9 cellular contexts compared by ENCODE assay signal in genomic region chr19:38695319-38695683, GRCh38. TPM values are rescaled to one million over a fixed set of nuclear protein-coding genes. Genes with fewer than 3 reads are reported as not detected.
DNase-seq lines count a peak whose midpoint lies in the region; ATAC-seq and TF ChIP-seq lines count a peak whose summit lies in the region.
"Had no signal": no experiment of that assay in that cellular context is flagged by ENCODE, and none has a peak within 500 bp of the region (broad histone marks: within the 10 kb centered on the region; RNA-seq: fewer than 3 reads in every experiment).

No MANE protein-coding gene starts in this region.

- peak overlapping the region; percentile 18; the same call in 1 of the 2 replicates for H2BK120ac ChIP-seq in IMR-90 (ENCODE audit: low read depth, low read length)

- H3K4me1 ChIP-seq in IMR-90 (ENCODE audit: control insufficient read depth, insufficient read depth, low read length) = peaks cover 24% of the 10 kb centered on the region
- peaks cover 21 to 99% of the 10 kb centered on the region in 2 donors for H3K4me1 ChIP-seq in left lung
- peaks cover 88% of the 10 kb centered on the region for H3K4me1 ChIP-seq in stomach smooth muscle (ENCODE audit: control insufficient read depth, insufficient read depth, low read length)

- no peak overlapping the region; the same call in 2 of the 3 replicates for H2BK15ac ChIP-seq in IMR-90 (ENCODE audit: low read depth, low read length)

- POLR2A ChIA-PET in IMR-90 (lab: Charles Lee; ENCODE audit: unreplicated experiment) = no interaction called here

- no peak overlapping the region for H3K4me2 ChIP-seq in IMR-90 (ENCODE audit: low read depth, low read length)

- peak overlapping the region; percentile 71 for H2AK5ac ChIP-seq in IMR-90 (ENCODE audit: low read depth, low read length)

- 0 out of 2 replicates have a peak overlapping the region, but pooled peaks have one; percentile 8 for H3K4ac ChIP-seq in IMR-90 (ENCODE audit: low read depth, low read length)

- H3K36me3 Mint-ChIP-seq in activated T-helper 2 cell treated with anti-CD3 and anti-CD28 coated beads, Interferon-gamma antibody, Interleukin-2, Interleukin-4, amounts not matched to agents 10 μg/mL and 5 μg/mL and 100 μg/mL, durations not matched to agents 14 hours and 24 hours and 36 hours (ENCODE audit: low read depth) = peaks cover 11% of the 10 kb centered on the region

- H4K91ac ChIP-seq in IMR-90 (ENCODE audit: insufficient read depth, low read depth, low read length) = peak overlapping the region; percentile 9; the same call in 1 of the 2 replicates

- H2AK9ac ChIP-seq in IMR-90 (replicated peaks; ENCODE audit: low read depth, low read length, poor library complexity) = no peak overlapping the region

- TF ChIP-seq RAD21 in IMR-90 (IDR thresholded peaks at IDR 0.05; ENCODE audit: low read length) = no peak

- no peak overlapping the region for H2AFZ ChIP-seq in IMR-90 (replicated peaks; ENCODE audit: low read length, poor library complexity)

- H3K9me3 Mint-ChIP-seq in activated T-helper 2 cell treated with anti-CD3 and anti-CD28 coated beads, Interferon-gamma antibody, Interleukin-2, Interleukin-4, amounts not matched to agents 10 μg/mL and 5 μg/mL and 100 μg/mL, durations not matched to agents 14 hours and 24 hours and 36 hours = no peaks in the 10 kb centered on the region

- H2BK5ac ChIP-seq in IMR-90 (ENCODE audit: low read depth, low read length, poor library complexity, severe bottlenecking) = peak overlapping the region; percentile 8

- DNase-seq in IMR-90 (no peak), left lung (peak in 1 of 2 donors; percentile 66), WERI-Rb-1 (no peak), NCI-H2196 treated with DMSO at 0.1 percent for 48 hours (lab: John Stamatoyannopoulos, UW; ENCODE audit: unreplicated experiment) (no peak)
- no peak for DNase-seq in activated T-helper 2 cell treated with anti-CD3 and anti-CD28 coated beads, Interferon-gamma antibody, Interleukin-2, Interleukin-4, amounts not matched to agents 10 μg/mL and 5 μg/mL and 100 μg/mL, durations not matched to agents 14 hours and 24 hours and 36 hours (ENCODE audit: low spot score)
- DNase-seq: NCI-H1417 treated with DMSO at 0.1 percent for 48 hours had no signal

- H3K4me3 Mint-ChIP-seq in activated T-helper 2 cell treated with anti-CD3 and anti-CD28 coated beads, Interferon-gamma antibody, Interleukin-2, Interleukin-4, amounts not matched to agents 10 μg/mL and 5 μg/mL and 100 μg/mL, durations not matched to agents 14 hours and 24 hours and 36 hours (ENCODE audit: low read depth) = no peak overlapping the region

- H3K79me1 ChIP-seq in IMR-90 (ENCODE audit: low read depth in 1 of 2, low read length in 2 of 2) = peaks cover 0 to 93% of the 10 kb centered on the region in 2 experiments; a peak in 3 of 4 replicates

- peaks cover 71% of the 10 kb centered on the region for H4K20me1 ChIP-seq in IMR-90 (ENCODE audit: insufficient read depth, low read length)

- CTCF ChIA-PET in IMR-90 (lab: Yijun Ruan, JAX) = no interaction called here

- no peak for ATAC-seq in IMR-90 (ENCODE audit: low read depth)
- ATAC-seq in left lung = no peak
- ATAC-seq in GM21529 (IDR thresholded peaks at IDR 0.05; ENCODE audit: unreplicated experiment) = no peak
- ATAC-seq in GM18502 (IDR thresholded peaks at IDR 0.05; ENCODE audit: poor library complexity, unreplicated experiment) = no peak

- H3K23ac ChIP-seq in IMR-90 (ENCODE audit: low read depth, low read length) = peak overlapping the region; percentile 60; the same call in 1 of the 2 replicates

- peak overlapping the region; percentile 33 for H3K27ac Mint-ChIP-seq in activated T-helper 2 cell treated with anti-CD3 and anti-CD28 coated beads, Interferon-gamma antibody, Interleukin-2, Interleukin-4, amounts not matched to agents 10 μg/mL and 5 μg/mL and 100 μg/mL, durations not matched to agents 14 hours and 24 hours and 36 hours

- H3K9me3 ChIP-seq in IMR-90 (ENCODE audit: control insufficient read depth, insufficient read depth, low read length) (no peaks in the 10 kb centered on the region), left lung (no peaks in the 10 kb centered on the region), stomach smooth muscle (ENCODE audit: control insufficient read depth in 2 of 2, low read length in 2 of 2) (no peaks in the 10 kb centered on the region), WERI-Rb-1 (ENCODE audit: severe bottlenecking) (no peaks in the 10 kb centered on the region)

- no peaks in the 10 kb centered on the region for H3K27me3 Mint-ChIP-seq in activated T-helper 2 cell treated with anti-CD3 and anti-CD28 coated beads, Interferon-gamma antibody, Interleukin-2, Interleukin-4, amounts not matched to agents 10 μg/mL and 5 μg/mL and 100 μg/mL, durations not matched to agents 14 hours and 24 hours and 36 hours (ENCODE audit: low read depth)

- dilution Hi-C loops in IMR-90 (cut with HindIII; ENCODE audit: low sequenced_read_pairs, unreplicated experiment) = no loop called here

- 93% methylated on average over 5 of the region's 9 CpGs; no CpG with 5 or more reads in 1 of the 2 experiments for WGBS in IMR-90 (ENCODE audit: extremely low coverage in 2 of 2, insufficient read length in 1 of 2), 2 experiments

- H3K14ac ChIP-seq in IMR-90 (replicated peaks; ENCODE audit: low read depth, low read length) = no peak overlapping the region

- intact Hi-C loops in IMR-90 (cut with micrococcal nuclease) = no loop called here
- intact Hi-C loops in activated T-helper 2 cell treated with anti-CD3 and anti-CD28 coated beads, Interferon-gamma antibody, Interleukin-2, Interleukin-4, amounts not matched to agents 10 μg/mL and 5 μg/mL and 100 μg/mL, durations not matched to agents 14 hours and 24 hours and 36 hours (cut with micrococcal nuclease) = no loop called here
- intact Hi-C loops in left lung (cut with DNase I) = no loop called here

- H3K18ac ChIP-seq in IMR-90 (ENCODE audit: low read depth, low read length) = no peak overlapping the region

- no peaks in the 10 kb centered on the region for H3K27me3 ChIP-seq in IMR-90 (ENCODE audit: control insufficient read depth, insufficient read depth, low read length)
- H3K27me3 ChIP-seq in left lung = no peaks in the 10 kb centered on the region
- H3K27me3 ChIP-seq in stomach smooth muscle (ENCODE audit: control insufficient read depth in 1 of 2, insufficient read depth in 2 of 2, low read length in 2 of 2) = no peaks in the 10 kb centered on the region
- no peaks in the 10 kb centered on the region for H3K27me3 ChIP-seq in WERI-Rb-1 (ENCODE audit: insufficient read depth, low read depth, severe bottlenecking)

- H3K27ac ChIP-seq in IMR-90 (ENCODE audit: insufficient read depth, low read length) = no peak overlapping the region; the same call in 1 of the 2 replicates
- peak overlapping the region; percentile 42 to 86 for H3K27ac ChIP-seq in left lung
- peak overlapping the region; percentile 86 for H3K27ac ChIP-seq in stomach smooth muscle (ENCODE audit: low read length)
- no peak overlapping the region for H3K27ac ChIP-seq in WERI-Rb-1

- peak overlapping the region in 1 of 2 experiments; percentile 5; a peak in 1 of 4 replicates for H4K8ac ChIP-seq in IMR-90 (ENCODE audit: low read depth in 2 of 2, low read length in 2 of 2)

- no peak for TF ChIP-seq CTCF in IMR-90 (conservative IDR thresholded peaks at IDR 0.05; ENCODE audit: low read depth, low read length)
- TF ChIP-seq CTCF in left lung (IDR thresholded peaks at IDR 0.05) = no peak
- TF ChIP-seq CTCF in WERI-Rb-1 (IDR thresholded peaks at IDR 0.05; ENCODE audit: low read depth, low read length) = no peak

- BruUV-seq in IMR-90 (replicated peaks; lab: Mats Ljungman, UMichigan) = no TSS peak

- H3K9ac ChIP-seq in IMR-90 (ENCODE audit: low read depth, low read length) (no peak overlapping the region), stomach smooth muscle (ENCODE audit: low read length in 2 of 2) (peak overlapping the region in 1 of 2 donors; percentile 51)

- peaks cover 65% of the 10 kb centered on the region for H3K4me1 Mint-ChIP-seq in activated T-helper 2 cell treated with anti-CD3 and anti-CD28 coated beads, Interferon-gamma antibody, Interleukin-2, Interleukin-4, amounts not matched to agents 10 μg/mL and 5 μg/mL and 100 μg/mL, durations not matched to agents 14 hours and 24 hours and 36 hours (ENCODE audit: low read depth)

- H3K36me3 ChIP-seq in IMR-90 (ENCODE audit: control insufficient read depth, insufficient read depth, low read length) (peaks cover 29% of the 10 kb centered on the region), left lung (peaks cover 0 to 30% of the 10 kb centered on the region in 2 donors), stomach smooth muscle (ENCODE audit: control insufficient read depth in 2 of 2, insufficient read depth in 2 of 2, low read length in 2 of 2) (peaks cover 0 to 12% of the 10 kb centered on the region in 2 donors), WERI-Rb-1 (peaks cover 85% of the 10 kb centered on the region)

- H3K56ac ChIP-seq in IMR-90 (ENCODE audit: extremely low read depth, insufficient read depth, low read length) = no peak overlapping the region

- in situ Hi-C loops in IMR-90 (cut with MboI; ENCODE audit: low sequenced_read_pairs) = no loop called here

- H4K5ac ChIP-seq in IMR-90 (ENCODE audit: low read depth, low read length) = no peak overlapping the region

- H3K4me3 ChIP-seq in IMR-90 (ENCODE audit: insufficient read depth, low read depth, low read length) (no peak overlapping the region), left lung (no peak overlapping the region), stomach smooth muscle (ENCODE audit: low read length in 2 of 2) (peak overlapping the region in 1 of 2 donors; percentile 49), WERI-Rb-1 (ENCODE audit: low read depth, low read length) (no peak overlapping the region)

- no peak overlapping the region for H2BK20ac ChIP-seq in IMR-90 (ENCODE audit: low read depth, low read length)

- TF ChIP-seq POLR2A in IMR-90 (IDR thresholded peaks at IDR 0.05; ENCODE audit: low read depth, low read length) = no peak

- peaks cover 50% of the 10 kb centered on the region for H3K9me1 ChIP-seq in IMR-90 (ENCODE audit: insufficient read depth, low read length)

RNA-seq across cellular contexts. Expression of gene ACTN4, which starts 47.9 kb away (rescaled TPM):
- 614 and 659 TPM in 2 replicates for total RNA-seq in IMR-90 (2012; rRNA removed)
- 497 and 541 TPM in 2 replicates for polyA plus RNA-seq in IMR-90 (2012; rRNA removed)
- 291 and 549 TPM in 2 replicates for polyA plus RNA-seq in IMR-90 (2012; cell fraction: cytosol; rRNA removed)
- polyA plus RNA-seq in IMR-90 (2012; cell fraction: nucleus; rRNA removed; ENCODE audit: low replicate concordance) = 608 and 1,383 TPM in 2 replicates
- total RNA-seq in activated T-helper 2 cell treated with anti-CD3 and anti-CD28 coated beads, Interferon-gamma antibody, Interleukin-2, Interleukin-4, amounts not matched to agents 10 μg/mL and 5 μg/mL and 100 μg/mL, durations not matched to agents 14 hours and 24 hours and 36 hours = 329 and 334 TPM in 2 replicates
- total RNA-seq in left lung = 100 to 1,000 TPM; 576 to 647 TPM

RNA-seq across cellular contexts. Expression of gene CAPN12, which starts 49.0 kb away (rescaled TPM):
- total RNA-seq in IMR-90 (2012; rRNA removed) = 0.18 TPM in 1 of 2 replicates, not detected in the other
- polyA plus RNA-seq in IMR-90 (2012; rRNA removed) = 0.97 and 0.99 TPM in 2 replicates
- 0.27 and 0.67 TPM in 2 replicates for polyA plus RNA-seq in IMR-90 (2012; cell fraction: cytosol; rRNA removed)
- polyA plus RNA-seq in IMR-90 (2012; cell fraction: nucleus; rRNA removed; ENCODE audit: low replicate concordance) = 8.4 and 12.7 TPM in 2 replicates
- total RNA-seq in activated T-helper 2 cell treated with anti-CD3 and anti-CD28 coated beads, Interferon-gamma antibody, Interleukin-2, Interleukin-4, amounts not matched to agents 10 μg/mL and 5 μg/mL and 100 μg/mL, durations not matched to agents 14 hours and 24 hours and 36 hours = 2.9 and 3.6 TPM in 2 replicates
- total RNA-seq in left lung = 1 to 10 TPM; 1.7 to 4.5 TPM

Comparison
In these comparisons a context has a peak if more than half of its experiments do, and no peak if none do; other contexts are left out.
1. H3K27ac ChIP-seq: peak in left lung (2 of 2) and stomach smooth muscle (single experiment); none in IMR-90 (single experiment) and WERI-Rb-1 (single experiment).